In genomic region chr10:22103701-22104100, GRCh38 we compare ENCODE assay signal across 1 cellular context.
TF ChIP-seq lines count a peak whose summit lies in the region.

No MANE protein-coding gene starts in this region.

TF ChIP-seq in K562, 482 proteins besides CTCF, POLR2A, EP300 and RAD21 (continued from another document):
- TF ChIP-seq ZFP91 (CRISPR knock-in tag; IDR thresholded peaks at IDR 0.05): no peak
- no peak for TF ChIP-seq ZNF175 (CRISPR knock-in tag; IDR thresholded peaks at IDR 0.05; ENCODE audit: low read depth)
- TF ChIP-seq CBX5 (IDR thresholded peaks at IDR 0.05; ENCODE audit: borderline replicate concordance, low read depth): no peak
- no peak for TF ChIP-seq ESRRB (CRISPR knock-in tag; IDR thresholded peaks at IDR 0.05; ENCODE audit: borderline replicate concordance)
- TF ChIP-seq RBM17 (IDR thresholded peaks at IDR 0.05; ENCODE audit: borderline replicate concordance, low read depth, low read length): no peak
- no peak for TF ChIP-seq SUPT5H (IDR thresholded peaks at IDR 0.05)
- no peak for TF ChIP-seq PHB (CRISPR knock-in tag; IDR thresholded peaks at IDR 0.05)
- TF ChIP-seq ZNF143 (CRISPR knock-in tag; IDR thresholded peaks at IDR 0.05): no peak
- TF ChIP-seq EP400 (IDR thresholded peaks at IDR 0.05): no peak
- no peak for TF ChIP-seq RREB1 (CRISPR knock-in tag; IDR thresholded peaks at IDR 0.05)
- TF ChIP-seq KAT7 (CRISPR knock-in tag; IDR thresholded peaks at IDR 0.05; ENCODE audit: borderline replicate concordance): no peak
- no peak for TF ChIP-seq TCF7L2 (IDR thresholded peaks at IDR 0.05; ENCODE audit: low read depth, low read length)
- 0 out of 2 replicates have a peak, but pooled peaks have one; percentile 14 for TF ChIP-seq DEAF1 (CRISPR knock-in tag; IDR thresholded peaks at IDR 0.05)
- TF ChIP-seq RNF219 (CRISPR knock-in tag; IDR thresholded peaks at IDR 0.05): no peak
- no peak for TF ChIP-seq TCF3 (CRISPR knock-in tag; IDR thresholded peaks at IDR 0.05)
- TF ChIP-seq KDM4B (IDR thresholded peaks at IDR 0.05; ENCODE audit: borderline replicate concordance in 2 of 2, low read depth in 1 of 2): no peak
- TF ChIP-seq FOXP4 (CRISPR knock-in tag; IDR thresholded peaks at IDR 0.05; ENCODE audit: borderline replicate concordance): no peak
- TF ChIP-seq SMAD3 (CRISPR knock-in tag; conservative IDR thresholded peaks at IDR 0.05): no peak
- no peak for TF ChIP-seq SNAPC5 (CRISPR knock-in tag; IDR thresholded peaks at IDR 0.05)
- no peak for TF ChIP-seq TRIM25 (IDR thresholded peaks at IDR 0.05; ENCODE audit: borderline replicate concordance)
- TF ChIP-seq MAZ (CRISPR knock-in tag; conservative IDR thresholded peaks at IDR 0.05 in 1 of 2, IDR thresholded peaks at IDR 0.05 in 1 of 2): no peak
- TF ChIP-seq ZNF449 (CRISPR knock-in tag; IDR thresholded peaks at IDR 0.05): no peak
- no peak for TF ChIP-seq ZNF174 (CRISPR knock-in tag; IDR thresholded peaks at IDR 0.05)
- no peak for TF ChIP-seq ZNF717 (CRISPR knock-in tag; IDR thresholded peaks at IDR 0.05)
- no peak for TF ChIP-seq E2F6 (IDR thresholded peaks at IDR 0.05; ENCODE audit: borderline replicate concordance in 1 of 2, extremely low read depth in 1 of 2, insufficient read depth in 1 of 2, insufficient read length in 1 of 2, low read depth in 1 of 2, low read length in 1 of 2, poor library complexity in 1 of 2, severe bottlenecking in 1 of 2)
